19 cellular contexts compared by ENCODE assay signal in the genomic region with DNA sequence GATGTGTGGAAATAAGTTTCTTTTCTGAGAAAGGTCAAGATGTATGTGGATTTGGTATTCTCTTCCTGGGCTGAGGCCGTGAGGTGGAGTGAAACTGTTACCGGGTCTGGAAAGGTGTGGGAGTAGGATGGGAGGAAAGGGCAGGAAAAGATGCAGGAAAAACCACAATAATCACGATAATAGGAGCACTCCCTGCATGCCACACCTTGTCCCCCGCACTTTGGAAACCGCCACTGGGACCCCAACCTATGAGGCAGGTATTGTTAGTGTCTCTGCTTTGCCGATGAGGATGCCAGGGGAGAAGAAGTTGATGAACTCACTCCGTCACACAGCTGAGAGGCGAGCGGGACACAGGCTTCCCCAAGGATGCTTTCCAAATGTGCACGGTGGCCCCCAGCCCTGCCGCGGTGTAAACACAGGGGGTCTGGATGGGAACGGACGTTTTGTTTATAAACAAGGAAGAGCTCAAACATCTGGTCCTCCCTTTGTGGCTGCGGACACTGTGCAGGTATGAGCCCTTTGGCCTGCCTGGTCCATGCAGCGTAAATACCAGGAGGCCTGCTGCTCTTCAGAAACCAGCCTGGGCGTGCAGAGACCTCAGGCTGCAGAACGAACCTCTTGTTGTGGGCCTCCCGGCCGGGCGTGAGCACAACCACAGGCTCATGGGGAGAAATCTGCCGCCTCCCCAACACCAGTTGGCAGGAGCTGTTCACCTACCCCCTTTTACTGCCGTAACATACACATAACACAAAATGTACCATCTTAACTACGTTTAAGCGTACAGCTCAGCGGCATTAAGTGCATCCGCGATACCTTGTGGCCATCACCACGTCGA.
A peak's percentile ranks its signal among the peaks of the same experiment; 100 is the strongest.
DNase-seq lines count a peak whose midpoint lies in the region; ATAC-seq and TF ChIP-seq lines count a peak whose summit lies in the region.
"Had no signal": no experiment of that assay in that cellular context is flagged by ENCODE, and none has a peak within 500 bp of the region (broad histone marks: within the 10 kb centered on the region; RNA-seq: fewer than 3 reads in every experiment).

No MANE protein-coding gene starts in this region.

- H3K27ac Mint-ChIP-seq in Caco-2 (ENCODE audit: unreplicated experiment) = no peak overlapping the region

- no peaks in the 10 kb centered on the region for H3K27me3 Mint-ChIP-seq in Caco-2 (ENCODE audit: insufficient read depth, unreplicated experiment)

- H3K4me3 Mint-ChIP-seq in Caco-2 (ENCODE audit: unreplicated experiment) = no peak overlapping the region

- no peaks in the 10 kb centered on the region for H3K27me3 ChIP-seq in osteoblast (ENCODE audit: insufficient read depth, low read length)
- no peaks in the 10 kb centered on the region for H3K27me3 ChIP-seq in Caco-2 (replicated peaks; ENCODE audit: control insufficient read depth, insufficient read depth, low read length)
- H3K27me3 ChIP-seq: Peyer's patch had no signal

- peaks cover 17% of the 10 kb centered on the region for H3K4me1 Mint-ChIP-seq in Caco-2 (ENCODE audit: low read depth, unreplicated experiment)

- H3K36me3 Mint-ChIP-seq in Caco-2 (ENCODE audit: insufficient read depth, unreplicated experiment) = no peaks in the 10 kb centered on the region
- H3K36me3 Mint-ChIP-seq: CD14-positive monocyte had no signal

- no TSS peak for BruUV-seq in Caco-2 (replicated peaks; lab: Mats Ljungman, UMichigan)

- no peak for ATAC-seq in left lobe of liver
- no peak for ATAC-seq in HG03342 (IDR thresholded peaks at IDR 0.05; ENCODE audit: unreplicated experiment)
- no peak for ATAC-seq in left cardiac atrium
- no peak for ATAC-seq in GM21423 (IDR thresholded peaks at IDR 0.05; ENCODE audit: unreplicated experiment)

- H3K79me2 ChIP-seq in osteoblast (ENCODE audit: insufficient read depth, low read length) = no peaks in the 10 kb centered on the region

- no peak overlapping the region for H3K4me3 ChIP-seq in osteoblast (ENCODE audit: insufficient read depth, low read length)
- no peak overlapping the region for H3K4me3 ChIP-seq in Caco-2 (ENCODE audit: low read depth, low read length)
- H3K4me3 ChIP-seq: Peyer's patch had no signal

- CTCF ChIA-PET in Caco-2 (lab: Charles Lee) = no interaction called here

- POLR2A ChIA-PET in Caco-2 (lab: Charles Lee) = no interaction called here

- no peak overlapping the region for H3K4me2 ChIP-seq in osteoblast (ENCODE audit: insufficient read depth, low read length)

- intact Hi-C loops in Caco-2 (cut with micrococcal nuclease; ENCODE audit: unreplicated experiment) (no loop called here), left cardiac atrium (cut with DNase I) (loop anchor here in 1 of 2 donors (5.0 kb wide), 2 partner anchors 84 to 131 kb away; no protein-coding TSS in a partner anchor)

- H3K9me3 ChIP-seq in osteoblast (ENCODE audit: low read depth, low read length) = no peaks in the 10 kb centered on the region
- no peaks in the 10 kb centered on the region for H3K9me3 ChIP-seq in Caco-2
- H3K9me3 ChIP-seq: Peyer's patch had no signal

- TF ChIP-seq CTCF in osteoblast (IDR thresholded peaks at IDR 0.05; ENCODE audit: extremely low read depth, low read depth, low read length) (no peak), Caco-2 (IDR thresholded peaks at IDR 0.05; ENCODE audit: insufficient read depth in 1 of 2, low read depth in 1 of 2, low read length in 1 of 2, severe bottlenecking in 1 of 2, unreplicated experiment in 1 of 2) (no peak)

- H3K4me1 ChIP-seq in osteoblast (ENCODE audit: insufficient read depth, low read length) (no peaks in the 10 kb centered on the region), Caco-2 (peaks cover 7% of the 10 kb centered on the region; the same call in 1 of the 2 replicates)

- H4K20me1 ChIP-seq in osteoblast (ENCODE audit: insufficient read depth, low read length) = no peaks in the 10 kb centered on the region

- H2AFZ ChIP-seq in osteoblast (ENCODE audit: low read length) = no peak overlapping the region

- H3K9me3 Mint-ChIP-seq in Caco-2 (ENCODE audit: unreplicated experiment) = no peaks in the 10 kb centered on the region
- H3K9me3 Mint-ChIP-seq: CD14-positive monocyte had no signal

- H3K27ac ChIP-seq in osteoblast (ENCODE audit: low read depth, low read length) = no peak overlapping the region
- H3K27ac ChIP-seq: Peyer's patch had no signal

- DNase-seq in activated CD8-positive, alpha-beta memory T cell treated with anti-CD3 and anti-CD28 coated beads, Interleukin-2, amount 50 U/mL, for 48 hours = peak; percentile 23
- no peak for DNase-seq in activated CD8-positive, alpha-beta memory T cell treated with anti-CD3 and anti-CD28 coated beads, Interleukin-2, amount 50 U/mL, for 4 hours
- DNase-seq in left lobe of liver (ENCODE audit: low spot score) = peak; percentile 30
- DNase-seq in osteoblast (ENCODE audit: insufficient read length, low spot score, missing footprints) = peak; percentile 39
- no peak for DNase-seq in Caco-2
- DNase-seq in left cardiac atrium = no peak
- DNase-seq: 8988T, DND-41, HCEC 1CT, MM.1S, NCI-H1092, NCI-H146, NCI-H2029 treated with DMSO at 0.1 percent for 48 hours, NCI-H446 treated with DMSO at 0.1 percent for 48 hours, NCI-H69 had no signal

- H3K36me3 ChIP-seq in osteoblast (ENCODE audit: insufficient read depth, low read length) (no peaks in the 10 kb centered on the region), Caco-2 (ENCODE audit: control insufficient read depth, insufficient read depth, low read length) (no peaks in the 10 kb centered on the region)
- H3K36me3 ChIP-seq: Peyer's patch had no signal

Comparison
In these comparisons a context has a peak if more than half of its experiments do, and no peak if none do; other contexts are left out.
1. DNase-seq: peak in activated CD8-positive, alpha-beta memory T cell treated with anti-CD3 and anti-CD28 coated beads, Interleukin-2, amount 50 U/mL, for 48 hours (single experiment), left lobe of liver (single experiment) and osteoblast (single experiment); none in activated CD8-positive, alpha-beta memory T cell treated with anti-CD3 and anti-CD28 coated beads, Interleukin-2, amount 50 U/mL, for 4 hours (single experiment), Caco-2 (0 of 2) and left cardiac atrium (single experiment).